In genomic region chr19:8518536-8518935, GRCh38 we compare ENCODE assay signal across 1 cellular context.
TF ChIP-seq lines count a peak whose summit lies in the region.

No MANE protein-coding gene starts in this region.

TF ChIP-seq in WTC11, 78 proteins besides CTCF, POLR2A, EP300 and RAD21 (continued from another document):
- no peak for TF ChIP-seq E2F4 (CRISPR knock-in tag; IDR thresholded peaks at IDR 0.05; ENCODE audit: borderline replicate concordance, low read depth)
